ENCODE assay signal across 1 cellular context in the genomic region with DNA sequence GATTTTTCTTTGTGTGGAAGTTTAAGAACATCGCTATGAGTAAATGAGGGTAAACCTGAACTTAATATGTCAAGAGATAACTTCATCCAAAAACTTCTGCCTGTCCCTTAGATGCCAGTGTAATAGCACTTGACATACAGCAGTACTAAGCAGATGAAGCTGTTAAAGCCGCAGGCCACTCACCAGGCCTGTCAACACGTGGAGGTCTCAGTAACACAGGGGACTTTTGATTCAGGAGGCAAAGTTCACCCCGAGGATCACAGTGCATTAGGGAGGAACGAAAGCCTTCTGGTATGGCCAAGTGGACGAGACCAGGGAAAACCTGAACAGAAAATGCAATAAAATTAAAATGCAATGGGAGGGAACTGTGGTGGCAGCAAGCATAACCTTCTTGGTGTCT.
TF ChIP-seq lines count a peak whose summit lies in the region.

No MANE protein-coding gene starts in this region.

TF ChIP-seq in HepG2, 621 proteins besides CTCF, POLR2A, EP300 and RAD21 (continued from another document):
- TF ChIP-seq, protein P1, sequence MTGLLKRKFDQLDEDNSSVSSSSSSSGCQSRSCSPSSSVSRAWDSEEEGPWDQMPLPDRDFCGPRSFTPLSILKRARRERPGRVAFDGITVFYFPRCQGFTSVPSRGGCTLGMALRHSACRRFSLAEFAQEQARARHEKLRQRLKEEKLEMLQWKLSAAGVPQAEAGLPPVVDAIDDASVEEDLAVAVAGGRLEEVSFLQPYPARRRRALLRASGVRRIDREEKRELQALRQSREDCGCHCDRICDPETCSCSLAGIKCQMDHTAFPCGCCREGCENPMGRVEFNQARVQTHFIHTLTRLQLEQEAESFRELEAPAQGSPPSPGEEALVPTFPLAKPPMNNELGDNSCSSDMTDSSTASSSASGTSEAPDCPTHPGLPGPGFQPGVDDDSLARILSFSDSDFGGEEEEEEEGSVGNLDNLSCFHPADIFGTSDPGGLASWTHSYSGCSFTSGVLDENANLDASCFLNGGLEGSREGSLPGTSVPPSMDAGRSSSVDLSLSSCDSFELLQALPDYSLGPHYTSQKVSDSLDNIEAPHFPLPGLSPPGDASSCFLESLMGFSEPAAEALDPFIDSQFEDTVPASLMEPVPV (CRISPR knock-in tag; IDR thresholded peaks at IDR 0.05), result no peak
- TF ChIP-seq, protein P2, sequence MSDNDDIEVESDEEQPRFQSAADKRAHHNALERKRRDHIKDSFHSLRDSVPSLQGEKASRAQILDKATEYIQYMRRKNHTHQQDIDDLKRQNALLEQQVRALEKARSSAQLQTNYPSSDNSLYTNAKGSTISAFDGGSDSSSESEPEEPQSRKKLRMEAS (IDR thresholded peaks at IDR 0.05), result peak; percentile 79; the same call in 1 of the 2 replicates
- TF ChIP-seq HIVEP1 (CRISPR knock-in tag; IDR thresholded peaks at IDR 0.05) (no peak), KLF11 (CRISPR knock-in tag; IDR thresholded peaks at IDR 0.05) (no peak), ZNF317 (CRISPR knock-in tag; IDR thresholded peaks at IDR 0.05) (no peak), ARNTL (CRISPR knock-in tag; IDR thresholded peaks at IDR 0.05) (0 out of 2 replicates have a peak, but pooled peaks have one; percentile 23), GLI4 (CRISPR knock-in tag; IDR thresholded peaks at IDR 0.05; ENCODE audit: borderline replicate concordance) (no peak), ZFP90 (CRISPR knock-in tag; IDR thresholded peaks at IDR 0.05; ENCODE audit: borderline replicate concordance) (no peak), PLRG1 (conservative IDR thresholded peaks at IDR 0.05) (no peak), BHLHE40 (IDR thresholded peaks at IDR 0.05; ENCODE audit: low read length) (0 out of 2 replicates have a peak, but pooled peaks have one; percentile 25), IRF2 (CRISPR knock-in tag; IDR thresholded peaks at IDR 0.05) (no peak), FOXK1 (CRISPR knock-in tag; IDR thresholded peaks at IDR 0.05; ENCODE audit: borderline replicate concordance, low read depth) (0 out of 2 replicates have a peak, but pooled peaks have one; percentile 29), FOSL2 (CRISPR knock-in tag; IDR thresholded peaks at IDR 0.05) (peak; percentile 7; the same call in 1 of the 2 replicates), ZNF746 (CRISPR knock-in tag; IDR thresholded peaks at IDR 0.05) (no peak), REPIN1 (CRISPR knock-in tag; IDR thresholded peaks at IDR 0.05; ENCODE audit: borderline replicate concordance, low read depth) (no peak), ZFX (CRISPR knock-in tag; IDR thresholded peaks at IDR 0.05; ENCODE audit: low read depth) (0 out of 2 replicates have a peak, but pooled peaks have one; percentile 32), HNF4A (CRISPR knock-in tag; IDR thresholded peaks at IDR 0.05) (peak; percentile 73), AKAP8 (CRISPR knock-in tag; IDR thresholded peaks at IDR 0.05) (no peak), NCOA1 (CRISPR knock-in tag; IDR thresholded peaks at IDR 0.05) (no peak), ZKSCAN5 (CRISPR knock-in tag; IDR thresholded peaks at IDR 0.05) (no peak), TMF1 (CRISPR knock-in tag; IDR thresholded peaks at IDR 0.05; ENCODE audit: low read depth) (no peak), ZNF124 (CRISPR knock-in tag; IDR thresholded peaks at IDR 0.05) (no peak), ZNF781 (CRISPR knock-in tag; IDR thresholded peaks at IDR 0.05; ENCODE audit: borderline replicate concordance, not compliant biosample characterization) (no peak), ZNF772 (CRISPR knock-in tag; IDR thresholded peaks at IDR 0.05) (peak; percentile 63; the same call in 1 of the 2 replicates)
- TF ChIP-seq, protein P3, sequence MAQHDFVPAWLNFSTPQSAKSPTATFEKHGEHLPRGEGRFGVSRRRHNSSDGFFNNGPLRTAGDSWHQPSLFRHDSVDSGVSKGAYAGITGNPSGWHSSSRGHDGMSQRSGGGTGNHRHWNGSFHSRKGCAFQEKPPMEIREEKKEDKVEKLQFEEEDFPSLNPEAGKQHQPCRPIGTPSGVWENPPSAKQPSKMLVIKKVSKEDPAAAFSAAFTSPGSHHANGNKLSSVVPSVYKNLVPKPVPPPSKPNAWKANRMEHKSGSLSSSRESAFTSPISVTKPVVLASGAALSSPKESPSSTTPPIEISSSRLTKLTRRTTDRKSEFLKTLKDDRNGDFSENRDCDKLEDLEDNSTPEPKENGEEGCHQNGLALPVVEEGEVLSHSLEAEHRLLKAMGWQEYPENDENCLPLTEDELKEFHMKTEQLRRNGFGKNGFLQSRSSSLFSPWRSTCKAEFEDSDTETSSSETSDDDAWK (CRISPR knock-in tag; IDR thresholded peaks at IDR 0.05), result no peak
TF ChIP-seq in HepG2: peak in this region for 16.
